Comparison of ENCODE assay signal across 6 cellular contexts in the genomic region with DNA sequence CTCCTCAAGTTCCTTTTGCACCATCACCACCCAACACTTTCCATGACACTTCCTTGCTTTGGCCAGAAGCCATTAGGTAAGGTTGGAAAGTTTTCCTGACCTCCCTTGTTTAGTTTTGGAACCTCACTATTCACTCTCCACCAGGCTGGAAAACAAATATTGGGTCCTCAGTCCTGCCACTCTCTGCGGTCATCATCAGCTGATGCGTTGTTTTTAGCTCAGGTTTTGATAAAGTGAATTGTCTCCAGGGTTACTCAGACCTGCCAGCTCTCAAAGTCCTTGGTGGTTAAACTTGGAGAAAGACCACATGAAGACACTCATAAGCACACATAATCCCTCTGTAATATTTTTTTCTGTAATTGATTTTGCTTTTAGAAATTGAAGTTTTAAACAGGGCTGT.
"Had no signal": no experiment of that assay in that cellular context is flagged by ENCODE, and none has a peak within 500 bp of the region (broad histone marks: within the 10 kb centered on the region; RNA-seq: fewer than 3 reads in every experiment).

No MANE protein-coding gene starts in this region.

- H3K9me3 Mint-ChIP-seq: GM23338, H9, IgD-negative memory B cell had no signal

- H3K4me2 ChIP-seq: GM23338 had no signal

- H3K36me3 Mint-ChIP-seq: IgD-negative memory B cell had no signal

- ATAC-seq: HepG2 had no signal

- H3K4me3 ChIP-seq: GM23338 had no signal

- H3K27ac Mint-ChIP-seq: GM23338, IgD-negative memory B cell had no signal

- H3K4me1 Mint-ChIP-seq: GM23338, IgD-negative memory B cell had no signal

- H3K27ac ChIP-seq: HL-60 had no signal

- DNase-seq: H9, HCEC 1CT had no signal

- H2AFZ ChIP-seq: GM23338 had no signal

- H3K4me3 Mint-ChIP-seq: GM23338, H9, IgD-negative memory B cell had no signal
